ENCODE assay signal across 1 cellular context in the genomic region with DNA sequence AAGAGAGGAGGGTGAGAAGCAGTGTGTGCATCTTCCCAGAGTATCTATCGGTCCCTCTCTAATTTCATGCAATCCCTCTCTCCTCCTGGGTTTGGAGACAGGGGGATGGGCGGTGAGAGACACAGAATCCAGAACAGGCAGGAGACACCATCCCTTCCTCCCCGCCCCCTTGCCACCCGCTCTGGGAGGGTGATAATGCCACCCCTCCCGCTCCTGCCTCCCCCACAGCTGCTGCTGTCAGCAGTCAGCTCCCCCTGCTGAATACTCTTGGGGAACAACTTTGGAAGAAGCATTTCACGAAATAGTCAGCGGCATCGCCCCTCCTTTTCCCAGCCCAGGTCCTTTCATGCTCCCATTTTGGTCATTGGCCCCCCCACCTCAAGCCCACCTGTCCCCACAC.
TF ChIP-seq lines count a peak whose summit lies in the region.

No MANE protein-coding gene starts in this region.

TF ChIP-seq in WTC11, 78 proteins besides CTCF, POLR2A, EP300 and RAD21:
- TF ChIP-seq CREB1 (CRISPR knock-in tag; IDR thresholded peaks at IDR 0.05): no peak
- no peak for TF ChIP-seq NFYB (CRISPR knock-in tag; conservative IDR thresholded peaks at IDR 0.05; ENCODE audit: low read depth)
- no peak for TF ChIP-seq ETV6 (CRISPR knock-in tag; IDR thresholded peaks at IDR 0.05)
- TF ChIP-seq JUN (CRISPR knock-in tag; IDR thresholded peaks at IDR 0.05): no peak
- TF ChIP-seq, protein P1, sequence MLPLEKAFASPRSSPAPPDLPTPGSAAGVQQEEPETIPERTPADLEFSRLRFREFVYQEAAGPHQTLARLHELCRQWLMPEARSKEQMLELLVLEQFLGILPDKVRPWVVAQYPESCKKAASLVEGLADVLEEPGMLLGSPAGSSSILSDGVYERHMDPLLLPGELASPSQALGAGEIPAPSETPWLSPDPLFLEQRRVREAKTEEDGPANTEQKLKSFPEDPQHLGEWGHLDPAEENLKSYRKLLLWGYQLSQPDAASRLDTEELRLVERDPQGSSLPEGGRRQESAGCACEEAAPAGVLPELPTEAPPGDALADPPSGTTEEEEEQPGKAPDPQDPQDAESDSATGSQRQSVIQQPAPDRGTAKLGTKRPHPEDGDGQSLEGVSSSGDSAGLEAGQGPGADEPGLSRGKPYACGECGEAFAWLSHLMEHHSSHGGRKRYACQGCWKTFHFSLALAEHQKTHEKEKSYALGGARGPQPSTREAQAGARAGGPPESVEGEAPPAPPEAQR (CRISPR knock-in tag; IDR thresholded peaks at IDR 0.05): no peak
- TF ChIP-seq GABPB1 (CRISPR knock-in tag; IDR thresholded peaks at IDR 0.05): no peak
- no peak for TF ChIP-seq OVOL2 (CRISPR knock-in tag; IDR thresholded peaks at IDR 0.05; ENCODE audit: borderline replicate concordance)
- TF ChIP-seq CBFB (CRISPR knock-in tag; IDR thresholded peaks at IDR 0.05; ENCODE audit: low read depth): no peak
- TF ChIP-seq MYBL2 (CRISPR knock-in tag; IDR thresholded peaks at IDR 0.05): no peak
- no peak for TF ChIP-seq TCF7 (CRISPR knock-in tag; IDR thresholded peaks at IDR 0.05; ENCODE audit: low read depth)
